ENCODE assay signal across 8 cellular contexts in genomic region chr19:13022111-13022858, GRCh38. TPM values are rescaled to one million over a fixed set of nuclear protein-coding genes. Genes with fewer than 3 reads are reported as not detected.
DNase-seq lines count a peak whose midpoint lies in the region; ATAC-seq, FAIRE-seq and TF ChIP-seq lines count a peak whose summit lies in the region.

No MANE protein-coding gene starts in this region.

- H3K9me3 Mint-ChIP-seq in activated naive CD4-positive, alpha-beta T cell treated with anti-CD3 and anti-CD28 coated beads, Interleukin-2, amount 10 ng/mL, durations not matched to agents 7 days and 5 days: no peaks in the 10 kb centered on the region

- peaks cover 2% of the 10 kb centered on the region for H3K36me3 Mint-ChIP-seq in activated naive CD4-positive, alpha-beta T cell treated with anti-CD3 and anti-CD28 coated beads, Interleukin-2, amount 10 ng/mL, durations not matched to agents 7 days and 5 days

- no peak overlapping the region for H3K27ac Mint-ChIP-seq in activated naive CD4-positive, alpha-beta T cell treated with anti-CD3 and anti-CD28 coated beads, Interleukin-2, amount 10 ng/mL, durations not matched to agents 7 days and 5 days

- peaks cover 23% of the 10 kb centered on the region for H3K4me1 Mint-ChIP-seq in activated naive CD4-positive, alpha-beta T cell treated with anti-CD3 and anti-CD28 coated beads, Interleukin-2, amount 10 ng/mL, durations not matched to agents 7 days and 5 days

- peak overlapping the region; percentile 90 for H3K4me2 ChIP-seq in HepG2 (ENCODE audit: low read depth, low read length)

- H2AFZ ChIP-seq in HepG2 (ENCODE audit: low read length): no peak overlapping the region

- no peaks in the 10 kb centered on the region for H3K9me3 ChIP-seq in HepG2 (ENCODE audit: low read length)
- H3K9me3 ChIP-seq in upper lobe of right lung: no peaks in the 10 kb centered on the region

- no peaks in the 10 kb centered on the region for H4K20me1 ChIP-seq in HepG2 (ENCODE audit: insufficient read depth, low read length)

- CTCF ChIA-PET in activated naive CD4-positive, alpha-beta T cell treated with anti-CD3 and anti-CD28 coated beads, Interleukin-2, amount 10 ng/mL, durations not matched to agents 7 days and 5 days (lab: Charles Lee): interaction anchor here (1.7 to 2.1 kb wide), 3 partner anchors 8 to 72 kb away, joined by 6 to 8 read pairs (median 7); no protein-coding TSS in a partner anchor
- CTCF ChIA-PET in HepG2 (lab: Yijun Ruan, JAX; ENCODE audit: low intra/inter-chr PET ratio, low total read pairs): no interaction called here

- peaks cover 94% of the 10 kb centered on the region for H3K27me3 Mint-ChIP-seq in activated naive CD4-positive, alpha-beta T cell treated with anti-CD3 and anti-CD28 coated beads, Interleukin-2, amount 10 ng/mL, durations not matched to agents 7 days and 5 days

- H3K4me3 ChIP-seq in HepG2 (replicated peaks in 1 of 3; ENCODE audit: insufficient read depth in 1 of 3, low read depth in 2 of 3, low read length in 3 of 3) (peak overlapping the region; percentile 52 to 71 (median 56)), upper lobe of right lung (peak overlapping the region; percentile 53)

- DNase-seq in activated naive CD4-positive, alpha-beta T cell treated with anti-CD3 and anti-CD28 coated beads, Interleukin-2, amount 10 ng/mL, durations not matched to agents 7 days and 5 days: no peak
- no peak for DNase-seq in activated naive CD4-positive, alpha-beta T cell (lab: John Stamatoyannopoulos, UW)
- DNase-seq in HepG2 (ENCODE audit: low spot score) (no peak), upper lobe of right lung (no peak), LoVo (ENCODE audit: low spot score) (no peak)
- no peak for DNase-seq in activated CD4-positive, alpha-beta T cell treated with anti-CD3 and anti-CD28 coated beads for 1 hour
- DNase-seq in stimulated activated CD4-positive, alpha-beta T cell treated with anti-CD3 and anti-CD28 coated beads, Interleukin-12 subunit alpha, Interleukin-12 subunit beta, amount 100 ng/mL, for 4 hours: no peak

- ATAC-seq in HepG2: peak; percentile 58
- ATAC-seq in upper lobe of right lung: peak; percentile 28

- H3K27me3 ChIP-seq in HepG2 (ENCODE audit: control insufficient read depth in 1 of 2, insufficient read depth in 2 of 2, low read length in 2 of 2) (no peaks in the 10 kb centered on the region), upper lobe of right lung (no peaks in the 10 kb centered on the region)

- H3K36me3 ChIP-seq in HepG2 (replicated peaks in 1 of 2; ENCODE audit: control insufficient read depth in 1 of 2, insufficient read depth in 2 of 2, low read length in 2 of 2) (peaks cover 1 to 2% of the 10 kb centered on the region in 2 experiments; a peak in 2 of 5 replicates), upper lobe of right lung (no peaks in the 10 kb centered on the region)

- H3K4me1 ChIP-seq in HepG2 (ENCODE audit: insufficient read depth, low read length) (peaks cover 75% of the 10 kb centered on the region), upper lobe of right lung (peaks cover 63% of the 10 kb centered on the region)

- WGBS in HepG2 (ENCODE audit: low lambda C conversion rate): 39% methylated on average over 21 of the region's 22 CpGs

- peaks cover 37% of the 10 kb centered on the region for H3K79me2 ChIP-seq in HepG2 (ENCODE audit: insufficient read depth, low read length)

- H3K4me3 Mint-ChIP-seq in activated naive CD4-positive, alpha-beta T cell treated with anti-CD3 and anti-CD28 coated beads, Interleukin-2, amount 10 ng/mL, durations not matched to agents 7 days and 5 days: peak overlapping the region; percentile 17

- POLR2A ChIA-PET in HepG2 (lab: Yijun Ruan, JAX): interaction anchor here (1.0 to 3.6 kb wide), 8 partner anchors 9 to 39 kb away, joined by 3 to 31 read pairs (median 10); no protein-coding TSS in a partner anchor

- in situ Hi-C loops in HepG2 (cut with HindIII; ENCODE audit: extremely low pct_ligation_motif_present, low pct_unique_long_range_greater_than_20kb): loop anchor here (5.0 kb wide), 2 partner anchors 35 to 40 kb away; no protein-coding TSS in a partner anchor

- H3K27ac ChIP-seq in angular gyrus (ENCODE audit: low read depth, low read length) (peak overlapping the region; percentile 98), HepG2 (ENCODE audit: extremely low read length, insufficient read depth, low read length) (peak overlapping the region; percentile 73), upper lobe of right lung (peak overlapping the region; percentile 91)

- H3K9ac ChIP-seq in HepG2 (ENCODE audit: insufficient read depth, low read depth, low read length): peak overlapping the region; percentile 58

- no peak for TF ChIP-seq POLR2A in HepG2 (IDR thresholded peaks at IDR 0.05; ENCODE audit: insufficient read depth in 1 of 2, low read depth in 2 of 2, low read length in 2 of 2)

- intact Hi-C loops in HepG2 (cut with micrococcal nuclease; ENCODE audit: unreplicated experiment) (loop anchor here (5.0 kb wide), 1 partner anchor 40 kb away; no protein-coding TSS in a partner anchor), upper lobe of right lung (cut with DNase I) (loop anchor here (10.0 kb wide), 1 partner anchor 73 kb away; no protein-coding TSS in a partner anchor)

- no peak for FAIRE-seq in HepG2 (lab: Jason Lieb, UNC)

- TF ChIP-seq CTCF in HepG2 (CRISPR knock-in tag; IDR thresholded peaks at IDR 0.05) (no peak), upper lobe of right lung (IDR thresholded peaks at IDR 0.05) (no peak)

- no peak for TF ChIP-seq RAD21 in HepG2 (CRISPR knock-in tag; IDR thresholded peaks at IDR 0.05)

- TF ChIP-seq EP300 in HepG2 (IDR thresholded peaks at IDR 0.05; ENCODE audit: low read depth in 2 of 2, low read length in 2 of 2) (no peak), HepG2 (CRISPR knock-in tag; IDR thresholded peaks at IDR 0.05; ENCODE audit: borderline replicate concordance) (no peak)

- BruUV-seq in HepG2 (replicated peaks; lab: Mats Ljungman, UMichigan): no TSS peak

TF ChIP-seq in HepG2, 621 proteins besides CTCF, POLR2A, EP300 and RAD21 (continues in another document):
- TF ChIP-seq ZMAT3 (CRISPR knock-in tag; conservative IDR thresholded peaks at IDR 0.05): no peak

RNA-seq across cellular contexts. Expression of gene NFIX, which starts 27.0 kb away (rescaled TPM):
- total RNA-seq in HepG2 (2016; rRNA removed; fragmentation: Illumina TruSeq; extraction: Trizol): 5.4 and 5.6 TPM in 2 replicates
- total RNA-seq in HepG2 (2016; cell fraction: cytosol; rRNA removed; fragmentation: Illumina TruSeq; extraction: Trizol; ENCODE audit: low read depth): 16.3 and 20.2 TPM in 2 replicates
- 4.6 and 4.7 TPM in 2 replicates for total RNA-seq in HepG2 (2016; cell fraction: insoluble cytoplasmic fraction; rRNA removed; fragmentation: Illumina TruSeq; extraction: Trizol)
- 6.7 and 9.2 TPM in 2 replicates for total RNA-seq in HepG2 (2016; cell fraction: membrane; rRNA removed; fragmentation: Illumina TruSeq; extraction: Trizol)
- total RNA-seq in HepG2 (2016; cell fraction: nucleus; rRNA removed; fragmentation: Illumina TruSeq; extraction: Trizol): 4.9 and 6.0 TPM in 2 replicates
- 3.0 and 3.4 TPM in 2 replicates for polyA plus RNA-seq in HepG2 (2011; rRNA removed)
- polyA plus RNA-seq in HepG2 (2011; cell fraction: cytosol; rRNA removed): 1.4 and 1.6 TPM in 2 replicates
- polyA plus RNA-seq in HepG2 (2011; cell fraction: nucleus; rRNA removed): 11.0 and 14.0 TPM in 2 replicates
- polyA plus RNA-seq in HepG2 (2012): 9.0 and 12.2 TPM in 2 replicates
- polyA plus RNA-seq in HepG2 (2016; cell fraction: cytosol; fragmentation: Illumina TruSeq; extraction: Trizol; ENCODE audit: low read depth): 0.70 and 0.93 TPM in 2 replicates
- polyA plus RNA-seq in HepG2 (2016; cell fraction: insoluble cytoplasmic fraction; fragmentation: Illumina TruSeq; extraction: Trizol; ENCODE audit: low read depth): 8.8 and 11.9 TPM in 2 replicates
- polyA plus RNA-seq in HepG2 (2016; cell fraction: membrane; fragmentation: Illumina TruSeq; extraction: Trizol; ENCODE audit: low read depth): 3.1 and 4.9 TPM in 2 replicates
- 14.6 and 14.7 TPM in 2 replicates for polyA plus RNA-seq in HepG2 (2016; cell fraction: nucleus; fragmentation: Illumina TruSeq; extraction: Trizol; ENCODE audit: insufficient read depth, low read depth)
- 0.82 and 6.2 TPM in 2 replicates for polyA minus RNA-seq in HepG2 (2011; rRNA and poly(A)+ RNA removed; ENCODE audit: low replicate concordance)
- 5.0 and 6.2 TPM in 2 replicates for polyA minus RNA-seq in HepG2 (2011; cell fraction: cytosol; rRNA and poly(A)+ RNA removed)
- 6.8 and 7.7 TPM in 2 replicates for polyA minus RNA-seq in HepG2 (2011; cell fraction: nucleus; rRNA and poly(A)+ RNA removed)
- total RNA-seq in upper lobe of right lung: 168 TPM

RNA-seq across cellular contexts. Expression of gene DAND5, which starts 52.9 kb away (rescaled TPM):
- total RNA-seq in HepG2 (2016; rRNA removed; fragmentation: Illumina TruSeq; extraction: Trizol) (not detected in 2 replicates), upper lobe of right lung (not detected)
- total RNA-seq in HepG2 (2016; cell fraction: cytosol; rRNA removed; fragmentation: Illumina TruSeq; extraction: Trizol; ENCODE audit: low read depth): not detected in 2 replicates
- not detected in 2 replicates for total RNA-seq in HepG2 (2016; cell fraction: insoluble cytoplasmic fraction; rRNA removed; fragmentation: Illumina TruSeq; extraction: Trizol)
- not detected in 2 replicates for total RNA-seq in HepG2 (2016; cell fraction: membrane; rRNA removed; fragmentation: Illumina TruSeq; extraction: Trizol)
- total RNA-seq in HepG2 (2016; cell fraction: nucleus; rRNA removed; fragmentation: Illumina TruSeq; extraction: Trizol): not detected in 2 replicates
- polyA plus RNA-seq in HepG2 (2011; rRNA removed): 0.04 TPM in 1 of 2 replicates, not detected in the other
- 0.03 and 0.04 TPM in 2 replicates for polyA plus RNA-seq in HepG2 (2011; cell fraction: cytosol; rRNA removed)
- 0.10 and 0.13 TPM in 2 replicates for polyA plus RNA-seq in HepG2 (2011; cell fraction: nucleus; rRNA removed)
- polyA plus RNA-seq in HepG2 (2012): not detected in 2 replicates
- not detected in 2 replicates for polyA plus RNA-seq in HepG2 (2016; cell fraction: cytosol; fragmentation: Illumina TruSeq; extraction: Trizol; ENCODE audit: low read depth)
- polyA plus RNA-seq in HepG2 (2016; cell fraction: insoluble cytoplasmic fraction; fragmentation: Illumina TruSeq; extraction: Trizol; ENCODE audit: low read depth): not detected in 2 replicates
- not detected in 2 replicates for polyA plus RNA-seq in HepG2 (2016; cell fraction: membrane; fragmentation: Illumina TruSeq; extraction: Trizol; ENCODE audit: low read depth)
- not detected in 2 replicates for polyA plus RNA-seq in HepG2 (2016; cell fraction: nucleus; fragmentation: Illumina TruSeq; extraction: Trizol; ENCODE audit: insufficient read depth, low read depth)
- polyA minus RNA-seq in HepG2 (2011; rRNA and poly(A)+ RNA removed; ENCODE audit: low replicate concordance): 0.40 TPM in 1 of 2 replicates, not detected in the other
- polyA minus RNA-seq in HepG2 (2011; cell fraction: cytosol; rRNA and poly(A)+ RNA removed): not detected in 2 replicates
- not detected in 2 replicates for polyA minus RNA-seq in HepG2 (2011; cell fraction: nucleus; rRNA and poly(A)+ RNA removed)
